In the genomic region with DNA sequence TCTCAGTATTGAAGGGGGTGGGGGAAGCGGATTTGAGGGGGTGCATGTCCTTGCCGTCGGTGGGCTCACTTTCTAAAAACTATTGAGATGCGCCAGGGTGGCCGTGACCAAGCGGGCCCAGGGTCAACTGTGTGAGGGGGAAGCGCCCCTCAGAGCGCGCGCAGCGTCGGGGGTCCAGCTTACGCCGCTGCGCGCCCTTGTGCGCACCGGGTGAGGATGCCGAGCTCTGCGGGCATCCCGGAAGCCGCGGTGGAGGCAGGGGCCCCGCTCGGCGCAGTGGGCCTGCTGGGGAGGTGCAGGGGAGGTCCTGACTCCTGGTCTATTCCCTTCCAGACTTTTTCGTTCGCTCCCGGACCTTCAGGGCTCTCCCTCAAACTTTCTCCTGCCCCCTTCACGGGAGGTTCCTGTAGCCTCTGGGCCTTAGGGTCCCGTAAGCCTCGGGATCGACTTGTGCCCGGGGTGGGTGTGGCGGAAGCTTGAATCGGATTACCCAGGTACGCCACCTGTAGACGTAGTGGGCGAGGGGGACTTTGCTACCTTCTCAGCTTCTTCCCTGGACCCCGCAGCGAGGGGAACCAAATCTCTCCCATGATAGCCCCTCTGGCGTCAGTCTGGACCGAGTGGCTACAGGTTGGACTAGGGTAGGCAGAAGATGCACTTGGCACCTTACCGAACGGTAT, we compare ENCODE assay signal across 26 cellular contexts. TPM values are rescaled to one million over a fixed set of nuclear protein-coding genes. Genes with fewer than 3 reads are reported as not detected.
DNase-seq lines count a peak whose midpoint lies in the region; ATAC-seq and TF ChIP-seq lines count a peak whose summit lies in the region.
"Had no signal": no experiment of that assay in that cellular context is flagged by ENCODE, and none has a peak within 500 bp of the region (broad histone marks: within the 10 kb centered on the region; RNA-seq: fewer than 3 reads in every experiment).

No MANE protein-coding gene starts in this region.

- H3K4me3 Mint-ChIP-seq in activated CD8-positive, alpha-beta memory T cell treated with anti-CD3 and anti-CD28 coated beads, Interleukin-2, amount 10 ng/mL, durations not matched to agents 7 days and 5 days, result no peak overlapping the region
- H3K4me3 Mint-ChIP-seq in nephron progenitor cell (peak overlapping the region; percentile 85), type B pancreatic cell (peak overlapping the region; percentile 87)
- H3K4me3 Mint-ChIP-seq: activated T-cell treated with anti-CD3 and anti-CD28 coated beads, Interleukin-2, amount 50 U/mL, for 4 hours had no signal

- WGBS in iPS DF 6.9 (ENCODE audit: insufficient coverage, insufficient read length), result no CpG with 5 or more reads among the region's 45 CpGs

- H3K27ac Mint-ChIP-seq in activated CD8-positive, alpha-beta memory T cell treated with anti-CD3 and anti-CD28 coated beads, Interleukin-2, amount 10 ng/mL, durations not matched to agents 7 days and 5 days, result peak overlapping the region; percentile 38
- H3K27ac Mint-ChIP-seq in nephron progenitor cell, result no peak overlapping the region
- H3K27ac Mint-ChIP-seq in type B pancreatic cell, result no peak overlapping the region
- H3K27ac Mint-ChIP-seq: CD4-positive, alpha-beta memory T cell had no signal

- H3K4me3 ChIP-seq in iPS DF 6.9 (ENCODE audit: low read length) (peak overlapping the region; percentile 18; the same call in 1 of the 2 replicates), gastrocnemius medialis (no peak overlapping the region)
- H3K4me3 ChIP-seq: colonic mucosa, gastroesophageal sphincter, SJCRH30 had no signal

- in situ Hi-C loops in G401 (cut with HindIII; ENCODE audit: low sequenced_read_pairs) (no loop called here), gastrocnemius medialis (cut with MboI; ENCODE audit: low sequenced_read_pairs in 4 of 4) (no loop called here)

- intact Hi-C loops in gastrocnemius medialis (cut with DNase I; ENCODE audit: low total_unique reads), result loop anchor here (5.0 kb wide), 1 partner anchor 49 kb away; the partner anchor contains the start of gene PPIC

- no peak for DNase-seq in activated CD8-positive, alpha-beta memory T cell treated with anti-CD3 and anti-CD28 coated beads, Interleukin-2, amount 10 ng/mL, durations not matched to agents 7 days and 5 days
- no peak for DNase-seq in activated CD8-positive, alpha-beta memory T cell treated with anti-CD3 and anti-CD28 coated beads, Interleukin-2, amount 50 U/mL, for 48 hours
- DNase-seq in iPS DF 6.9 (ENCODE audit: low read depth, low spot score), result no peak
- DNase-seq in nephron progenitor cell, result peak; percentile 39
- no peak for DNase-seq in type B pancreatic cell (ENCODE audit: extremely low spot score, unreplicated experiment)
- no peak for DNase-seq in G401 (ENCODE audit: low spot score)
- DNase-seq in gastrocnemius medialis, result no peak
- no peak for DNase-seq in NCI-H510A (lab: John Stamatoyannopoulos, UW)
- DNase-seq: activated CD4-positive, CD25-positive, alpha-beta regulatory T cell treated with anti-CD3 and anti-CD28 coated beads, Interleukin-2, amount 50 U/mL, for 72 hours; activated CD8-positive, alpha-beta memory T cell treated with anti-CD3 and anti-CD28 coated beads for 24 hours; activated naive CD4-positive, alpha-beta T cell; activated T-cell treated with anti-CD3 and anti-CD28 coated beads, Interleukin-2, amount 50 U/mL, for 4 hours; AML-193; brain microvascular endothelial cell; CD4-positive, alpha-beta memory T cell; colonic mucosa; GF-D8; GOT3; KG1; left colon; naive thymus-derived CD4-positive, alpha-beta T cell; NCI-H1436 treated with DMSO at 0.1 percent for 48 hours; NCI-H526 treated with DMSO at 0.1 percent for 48 hours; SJCRH30 had no signal

- H3K4me1 ChIP-seq in iPS DF 6.9 (ENCODE audit: control insufficient read depth, insufficient read depth, low read length) (peaks cover 6% of the 10 kb centered on the region), gastrocnemius medialis (peaks cover 18 to 30% of the 10 kb centered on the region in 2 donors)

- CTCF ChIA-PET in activated CD8-positive, alpha-beta memory T cell treated with anti-CD3 and anti-CD28 coated beads, Interleukin-2, amount 10 ng/mL, durations not matched to agents 7 days and 5 days (lab: Charles Lee), result no interaction called here

- no peak for TF ChIP-seq POLR2A in gastrocnemius medialis (IDR thresholded peaks at IDR 0.05)

- no peaks in the 10 kb centered on the region; the same call in 1 of the 2 replicates for H3K36me3 ChIP-seq in iPS DF 6.9 (ENCODE audit: control insufficient read depth, insufficient read depth, low read length)
- H3K36me3 ChIP-seq in gastrocnemius medialis, result no peaks in the 10 kb centered on the region
- H3K36me3 ChIP-seq: brain microvascular endothelial cell, colonic mucosa, gastroesophageal sphincter, SJCRH30 had no signal

- H3K27me3 ChIP-seq in iPS DF 6.9 (ENCODE audit: control insufficient read depth, insufficient read depth, low read length) (peaks cover 57% of the 10 kb centered on the region), gastrocnemius medialis (peaks cover 60 to 75% (median 67%) of the 10 kb centered on the region in 3 donors)

- H3K9me3 ChIP-seq in iPS DF 6.9 (ENCODE audit: control insufficient read depth, insufficient read depth, low read length), result no peaks in the 10 kb centered on the region
- H3K9me3 ChIP-seq in gastrocnemius medialis, result no peaks in the 10 kb centered on the region
- H3K9me3 ChIP-seq: colonic mucosa, gastroesophageal sphincter, SJCRH30 had no signal

- H3K9me3 Mint-ChIP-seq in activated CD8-positive, alpha-beta memory T cell treated with anti-CD3 and anti-CD28 coated beads, Interleukin-2, amount 10 ng/mL, durations not matched to agents 7 days and 5 days (ENCODE audit: low read depth), result no peaks in the 10 kb centered on the region
- H3K9me3 Mint-ChIP-seq in nephron progenitor cell (no peaks in the 10 kb centered on the region), type B pancreatic cell (no peaks in the 10 kb centered on the region)
- H3K9me3 Mint-ChIP-seq: activated T-cell treated with anti-CD3 and anti-CD28 coated beads, Interleukin-2, amount 50 U/mL, for 4 hours had no signal

- no peak for ATAC-seq in activated CD8-positive, alpha-beta memory T cell treated with anti-CD3 and anti-CD28 coated beads, Interleukin-2, amount 10 ng/mL, durations not matched to agents 7 days and 5 days
- no peak for ATAC-seq in gastrocnemius medialis
- ATAC-seq: activated T-cell treated with anti-CD3 and anti-CD28 coated beads, Interleukin-2, amount 50 U/mL, for 4 hours; gastroesophageal sphincter; left colon; naive thymus-derived CD4-positive, alpha-beta T cell had no signal

- no peak for TF ChIP-seq CTCF in nephron progenitor cell (IDR thresholded peaks at IDR 0.05)
- TF ChIP-seq CTCF in type B pancreatic cell (conservative IDR thresholded peaks at IDR 0.05), result no peak
- TF ChIP-seq CTCF in gastrocnemius medialis (IDR thresholded peaks at IDR 0.05 in 4 of 5, conservative IDR thresholded peaks at IDR 0.05 in 1 of 5), result no peak

- H3K27me3 Mint-ChIP-seq in activated CD8-positive, alpha-beta memory T cell treated with anti-CD3 and anti-CD28 coated beads, Interleukin-2, amount 10 ng/mL, durations not matched to agents 7 days and 5 days, result peaks cover 84% of the 10 kb centered on the region
- H3K27me3 Mint-ChIP-seq in nephron progenitor cell (ENCODE audit: low read depth, poor library complexity) (peaks cover 100% of the 10 kb centered on the region), type B pancreatic cell (peaks cover 94% of the 10 kb centered on the region)

- peaks cover 2% of the 10 kb centered on the region for H3K36me3 Mint-ChIP-seq in activated CD8-positive, alpha-beta memory T cell treated with anti-CD3 and anti-CD28 coated beads, Interleukin-2, amount 10 ng/mL, durations not matched to agents 7 days and 5 days
- no peaks in the 10 kb centered on the region for H3K36me3 Mint-ChIP-seq in nephron progenitor cell (ENCODE audit: low read depth)
- H3K36me3 Mint-ChIP-seq in type B pancreatic cell, result no peaks in the 10 kb centered on the region
- H3K36me3 Mint-ChIP-seq: CD4-positive, alpha-beta memory T cell had no signal

- H3K27ac ChIP-seq in iPS DF 6.9 (ENCODE audit: low read length), result no peak overlapping the region
- no peak overlapping the region for H3K27ac ChIP-seq in gastrocnemius medialis
- H3K27ac ChIP-seq: brain microvascular endothelial cell, colonic mucosa, gastroesophageal sphincter, SJCRH30 had no signal

- peaks cover 16% of the 10 kb centered on the region for H3K4me1 Mint-ChIP-seq in activated CD8-positive, alpha-beta memory T cell treated with anti-CD3 and anti-CD28 coated beads, Interleukin-2, amount 10 ng/mL, durations not matched to agents 7 days and 5 days
- H3K4me1 Mint-ChIP-seq in nephron progenitor cell (peaks cover 67% of the 10 kb centered on the region), type B pancreatic cell (ENCODE audit: unreplicated experiment) (peaks cover 14% of the 10 kb centered on the region)

RNA-seq across cellular contexts. Expression of gene PRDM6, which starts 2.5 kb away (rescaled TPM):
- total RNA-seq in activated CD8-positive, alpha-beta memory T cell treated with anti-CD3 and anti-CD28 coated beads, Interleukin-2, amount 10 ng/mL, durations not matched to agents 7 days and 5 days, result not detected
- total RNA-seq in type B pancreatic cell (ENCODE audit: low replicate concordance) (1.1 and 3.2 TPM in 2 replicates), gastrocnemius medialis (under 1 TPM; 0.02 to 0.61 (median 0.14) TPM)
- not detected in 2 replicates for total RNA-seq in G401 (2014; rRNA removed; shearing (Covaris generic))
- total RNA-seq: activated T-cell treated with anti-CD3 and anti-CD28 coated beads, Interleukin-2, amount 50 U/mL, for 4 hours; CD4-positive, alpha-beta memory T cell; naive thymus-derived CD4-positive, alpha-beta T cell; T-helper 1 cell treated with Interleukin-12 subunit alpha and Interleukin-12 subunit beta and Interleukin-4 antibody, amounts not matched to agents 30 ng/mL and 1 ng/mL, for 36 hours had no signal

RNA-seq across cellular contexts. Expression of gene PPIC, which starts 50.0 kb away (rescaled TPM):
- total RNA-seq in activated CD8-positive, alpha-beta memory T cell treated with anti-CD3 and anti-CD28 coated beads, Interleukin-2, amount 10 ng/mL, durations not matched to agents 7 days and 5 days, result not detected
- 23.4 and 57.7 TPM in 2 replicates for total RNA-seq in type B pancreatic cell (ENCODE audit: low replicate concordance)
- 2.3 and 4.1 TPM in 2 replicates for total RNA-seq in G401 (2014; rRNA removed; shearing (Covaris generic))
- total RNA-seq in gastrocnemius medialis, result 10 to 100 TPM; 10.3 to 29.8 (median 20.2) TPM
- total RNA-seq: CD4-positive, alpha-beta memory T cell; naive thymus-derived CD4-positive, alpha-beta T cell; T-helper 1 cell treated with Interleukin-12 subunit alpha and Interleukin-12 subunit beta and Interleukin-4 antibody, amounts not matched to agents 30 ng/mL and 1 ng/mL, for 36 hours had no signal
